ENCODE assay signal across 10 cellular contexts in genomic region chr13:77339408-77339807, GRCh38. TPM values are rescaled to one million over a fixed set of nuclear protein-coding genes. Genes with fewer than 3 reads are reported as not detected.
A peak's percentile ranks its signal among the peaks of the same experiment; 100 is the strongest.
DNase-seq lines count a peak whose midpoint lies in the region; ATAC-seq and TF ChIP-seq lines count a peak whose summit lies in the region.
"Had no signal": no experiment of that assay in that cellular context is flagged by ENCODE, and none has a peak within 500 bp of the region (broad histone marks: within the 10 kb centered on the region; RNA-seq: fewer than 3 reads in every experiment).

No MANE protein-coding gene starts in this region.

- H3K27me3 Mint-ChIP-seq in activated CD8-positive, alpha-beta T cell treated with anti-CD3 and anti-CD28 coated beads, Interleukin-2, amount 10 ng/mL, durations not matched to agents 7 days and 5 days (ENCODE audit: low read depth), result no peaks in the 10 kb centered on the region
- H3K27me3 Mint-ChIP-seq in activated T-helper 17 cell treated with anti-CD3 and anti-CD28 coated beads, Interleukin-2, amount 50 U/mL, for 72 hours, result no peaks in the 10 kb centered on the region

- POLR2A ChIA-PET in activated CD8-positive, alpha-beta T cell treated with anti-CD3 and anti-CD28 coated beads, Interleukin-2, amount 10 ng/mL, durations not matched to agents 7 days and 5 days (lab: Charles Lee), result interaction anchor here (1.8 kb wide), 1 partner anchor 10 kb away, joined by 14 read pairs; no protein-coding TSS in a partner anchor

- ATAC-seq in GM18505 (IDR thresholded peaks at IDR 0.05; ENCODE audit: unreplicated experiment) (peak; percentile 65), GM21390 (IDR thresholded peaks at IDR 0.05; ENCODE audit: unreplicated experiment) (peak; percentile 60), HG03108 (IDR thresholded peaks at IDR 0.05; ENCODE audit: unreplicated experiment) (peak; percentile 46), omental fat pad (ENCODE audit: low FRiP score) (no peak)
- ATAC-seq in activated CD8-positive, alpha-beta T cell treated with anti-CD3 and anti-CD28 coated beads, Interleukin-2, amount 10 ng/mL, durations not matched to agents 7 days and 5 days, result no peak
- ATAC-seq in activated T-helper 17 cell treated with anti-CD3 and anti-CD28 coated beads, Interleukin-2, amount 50 U/mL, for 72 hours (replicated peaks), result no peak

- H3K27ac Mint-ChIP-seq in activated CD8-positive, alpha-beta T cell treated with anti-CD3 and anti-CD28 coated beads, Interleukin-2, amount 10 ng/mL, durations not matched to agents 7 days and 5 days, result peak overlapping the region; percentile 23
- H3K27ac Mint-ChIP-seq in activated T-helper 17 cell treated with anti-CD3 and anti-CD28 coated beads, Interleukin-2, amount 50 U/mL, for 72 hours, result no peak overlapping the region

- no peak overlapping the region for H3K4me3 Mint-ChIP-seq in activated CD8-positive, alpha-beta T cell treated with anti-CD3 and anti-CD28 coated beads, Interleukin-2, amount 10 ng/mL, durations not matched to agents 7 days and 5 days
- no peak overlapping the region for H3K4me3 Mint-ChIP-seq in activated T-helper 17 cell treated with anti-CD3 and anti-CD28 coated beads, Interleukin-2, amount 50 U/mL, for 72 hours

- no peak for TF ChIP-seq CTCF in omental fat pad (IDR thresholded peaks at IDR 0.05)

- CTCF ChIA-PET in activated CD8-positive, alpha-beta T cell treated with anti-CD3 and anti-CD28 coated beads, Interleukin-2, amount 10 ng/mL, durations not matched to agents 7 days and 5 days (lab: Charles Lee), result no interaction called here

- peaks cover 18% of the 10 kb centered on the region for H3K4me1 Mint-ChIP-seq in activated CD8-positive, alpha-beta T cell treated with anti-CD3 and anti-CD28 coated beads, Interleukin-2, amount 10 ng/mL, durations not matched to agents 7 days and 5 days (ENCODE audit: low read depth)
- no peaks in the 10 kb centered on the region for H3K4me1 Mint-ChIP-seq in activated T-helper 17 cell treated with anti-CD3 and anti-CD28 coated beads, Interleukin-2, amount 50 U/mL, for 72 hours

- no peak for TF ChIP-seq POLR2A in GM18505 (IDR thresholded peaks at IDR 0.05; ENCODE audit: borderline replicate concordance, extremely low read depth, insufficient read depth, insufficient read length)

- H3K9me3 Mint-ChIP-seq in activated CD8-positive, alpha-beta T cell treated with anti-CD3 and anti-CD28 coated beads, Interleukin-2, amount 10 ng/mL, durations not matched to agents 7 days and 5 days (ENCODE audit: insufficient read depth), result no peaks in the 10 kb centered on the region
- H3K9me3 Mint-ChIP-seq in activated T-helper 17 cell treated with anti-CD3 and anti-CD28 coated beads, Interleukin-2, amount 50 U/mL, for 72 hours, result no peaks in the 10 kb centered on the region

- no peak for DNase-seq in activated CD8-positive, alpha-beta T cell treated with anti-CD3 and anti-CD28 coated beads, Interleukin-2, amount 10 ng/mL, durations not matched to agents 7 days and 5 days
- no peak for DNase-seq in D341Med (ENCODE audit: low spot score)
- no peak for DNase-seq in NCI-H748 treated with DMSO at 0.1 percent for 48 hours (lab: John Stamatoyannopoulos, UW)
- DNase-seq in omental fat pad (ENCODE audit: low spot score), result no peak
- DNase-seq: DND-41, NCI-H226 had no signal

- H3K36me3 Mint-ChIP-seq in activated CD8-positive, alpha-beta T cell treated with anti-CD3 and anti-CD28 coated beads, Interleukin-2, amount 10 ng/mL, durations not matched to agents 7 days and 5 days (ENCODE audit: low read depth), result no peaks in the 10 kb centered on the region
- no peaks in the 10 kb centered on the region for H3K36me3 Mint-ChIP-seq in activated T-helper 17 cell treated with anti-CD3 and anti-CD28 coated beads, Interleukin-2, amount 50 U/mL, for 72 hours (ENCODE audit: low read depth)

RNA-seq across cellular contexts. Expression of gene MYCBP2, which starts 12.5 kb away (rescaled TPM):
- total RNA-seq in activated CD8-positive, alpha-beta T cell treated with anti-CD3 and anti-CD28 coated beads, Interleukin-2, amount 10 ng/mL, durations not matched to agents 7 days and 5 days, result 100 to 1,000 TPM; 107 to 109 TPM
- 100 to 1,000 TPM in 1 of 2 donors, 10 to 100 TPM in 1; 69.1 to 101 TPM for total RNA-seq in activated T-helper 17 cell treated with anti-CD3 and anti-CD28 coated beads, Interleukin-2, amount 50 U/mL, for 72 hours
- 100 to 1,000 TPM; 152 to 277 (median 223) TPM for total RNA-seq in omental fat pad

Comparison
In these comparisons a context has a peak if more than half of its experiments do, and no peak if none do; other contexts are left out.
1. ATAC-seq: peak in GM18505 (single experiment), GM21390 (single experiment) and HG03108 (single experiment); none in activated CD8-positive, alpha-beta T cell treated with anti-CD3 and anti-CD28 coated beads, Interleukin-2, amount 10 ng/mL, durations not matched to agents 7 days and 5 days (single experiment), activated T-helper 17 cell treated with anti-CD3 and anti-CD28 coated beads, Interleukin-2, amount 50 U/mL, for 72 hours (single experiment) and omental fat pad (single experiment).